ENCODE assay signal across 21 cellular contexts in genomic region chr1:20417581-20417980, GRCh38.
"Had no signal": no experiment of that assay in that cellular context is flagged by ENCODE, and none has a peak within 500 bp of the region (broad histone marks: within the 10 kb centered on the region; RNA-seq: fewer than 3 reads in every experiment).

No MANE protein-coding gene starts in this region.

- H3K27ac ChIP-seq: HL-60, KMS-11, RWPE1 had no signal

- H3K9ac ChIP-seq: KMS-11, SK-N-SH had no signal

- H3K4me3 Mint-ChIP-seq: IgD-negative memory B cell had no signal

- DNase-seq: MV-4-11, NCI-H1092, NCI-H1105 treated with DMSO at 0.1 percent for 48 hours, NCI-H1417 treated with DMSO at 0.1 percent for 48 hours, NCI-H146, NCI-H1694 treated with DMSO at 0.1 percent for 48 hours, NCI-H1930, NCI-H2081, NCI-H2107, NCI-H2227 treated with DMSO at 0.1 percent for 48 hours, NCI-H69, NCI-H774, PC-3, SHP77, SK-N-SH had no signal

- H3K9me2 ChIP-seq: SK-N-SH had no signal

- H3K4me2 ChIP-seq: KMS-11, SK-N-SH had no signal

- ATAC-seq: K562, Panc1, PC-3 had no signal

- H3K9me3 ChIP-seq: SK-N-SH had no signal

- H3K27ac Mint-ChIP-seq: IgD-negative memory B cell had no signal

- H3K4me3 ChIP-seq: K562 had no signal
